32 cellular contexts compared by ENCODE assay signal in the genomic region with DNA sequence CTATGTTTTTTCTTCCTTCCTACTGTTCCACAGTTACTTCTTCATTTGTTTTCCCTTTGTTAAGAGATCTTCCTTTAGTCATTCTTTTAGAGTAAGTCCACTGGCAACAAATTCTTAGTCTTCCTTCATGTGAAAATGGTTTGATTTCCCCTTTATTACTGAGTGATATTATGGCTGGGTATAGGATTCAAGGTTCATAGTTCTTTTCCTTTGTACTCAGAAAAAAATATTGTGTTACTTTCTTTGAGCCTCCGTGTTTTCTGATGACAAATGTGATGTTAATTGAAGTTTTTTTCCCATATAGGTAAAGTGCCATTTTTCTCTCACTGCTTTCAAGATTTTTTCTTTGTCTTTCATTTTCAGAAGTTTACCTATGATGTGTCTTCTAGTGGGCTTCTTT.
A peak's percentile ranks its signal among the peaks of the same experiment; 100 is the strongest.
DNase-seq lines count a peak whose midpoint lies in the region; ATAC-seq, FAIRE-seq and TF ChIP-seq lines count a peak whose summit lies in the region.
"Had no signal": no experiment of that assay in that cellular context is flagged by ENCODE, and none has a peak within 500 bp of the region (broad histone marks: within the 10 kb centered on the region; RNA-seq: fewer than 3 reads in every experiment).

No MANE protein-coding gene starts in this region.

- H3K9ac ChIP-seq in HepG2 (ENCODE audit: insufficient read depth, low read depth, low read length) (no peak overlapping the region), K562 (ENCODE audit: insufficient read depth in 1 of 2, low read depth in 2 of 2, low read length in 2 of 2) (no peak overlapping the region)
- H3K9ac ChIP-seq: BLaER1; BLaER1 treated with 17β-estradiol and CSF1 and Interleukin-3, amounts not matched to agents 10 nM and 100 nM had no signal

- TF ChIP-seq EP300 in HepG2 (IDR thresholded peaks at IDR 0.05; ENCODE audit: low read depth in 2 of 2, low read length in 2 of 2) (no peak), HepG2 (CRISPR knock-in tag; IDR thresholded peaks at IDR 0.05; ENCODE audit: borderline replicate concordance) (no peak), A549 (IDR thresholded peaks at IDR 0.05) (no peak), K562 (IDR thresholded peaks at IDR 0.05; ENCODE audit: low read length) (no peak)

- H3K9me3 ChIP-seq in HepG2 (ENCODE audit: low read length), result peaks cover 10% of the 10 kb centered on the region
- no peaks in the 10 kb centered on the region for H3K9me3 ChIP-seq in right lobe of liver
- peaks cover 11% of the 10 kb centered on the region; the same call in 2 of the 3 replicates for H3K9me3 ChIP-seq in A549
- no peaks in the 10 kb centered on the region for H3K9me3 ChIP-seq in K562 (replicated peaks; ENCODE audit: control insufficient read depth, insufficient read depth, low read depth, low read length)

- no peak overlapping the region for H3K4me2 ChIP-seq in HepG2 (ENCODE audit: low read depth, low read length)
- H3K4me2 ChIP-seq in A549, result no peak overlapping the region
- no peak overlapping the region for H3K4me2 ChIP-seq in K562 (ENCODE audit: insufficient read depth, low read length)
- H3K4me2 ChIP-seq: BLaER1; BLaER1 treated with 17β-estradiol and CSF1 and Interleukin-3, amounts not matched to agents 10 nM and 100 nM had no signal

- no peak for TF ChIP-seq POLR2A in HepG2 (IDR thresholded peaks at IDR 0.05; ENCODE audit: insufficient read depth in 1 of 2, low read depth in 2 of 2, low read length in 2 of 2)
- TF ChIP-seq POLR2A in right lobe of liver (IDR thresholded peaks at IDR 0.05), result no peak
- no peak for TF ChIP-seq POLR2A in A549 (IDR thresholded peaks at IDR 0.05; ENCODE audit: low read length)
- TF ChIP-seq POLR2A in K562 (conservative IDR thresholded peaks at IDR 0.05), result no peak

- TF ChIP-seq CTCF in HepG2 (CRISPR knock-in tag; IDR thresholded peaks at IDR 0.05) (no peak), right lobe of liver (IDR thresholded peaks at IDR 0.05) (no peak), A549 (IDR thresholded peaks at IDR 0.05) (no peak), K562 (IDR thresholded peaks at IDR 0.05 in 2 of 3, conservative IDR thresholded peaks at IDR 0.05 in 1 of 3; ENCODE audit: insufficient read depth in 2 of 3, low read depth in 1 of 3, low read length in 3 of 3) (no peak)

- no peaks in the 10 kb centered on the region for H3K36me3 ChIP-seq in HepG2 (replicated peaks in 1 of 2; ENCODE audit: control insufficient read depth in 1 of 2, insufficient read depth in 2 of 2, low read length in 2 of 2)
- H3K36me3 ChIP-seq in right lobe of liver, result no peaks in the 10 kb centered on the region
- H3K36me3 ChIP-seq in K562 (ENCODE audit: control insufficient read depth, insufficient read depth, low read length), result no peaks in the 10 kb centered on the region
- H3K36me3 ChIP-seq: BE2C; BLaER1; BLaER1 treated with 17β-estradiol and CSF1 and Interleukin-3, amounts not matched to agents 10 nM and 100 nM had no signal

- H3K79me2 ChIP-seq in HepG2 (ENCODE audit: insufficient read depth, low read length) (no peaks in the 10 kb centered on the region), K562 (ENCODE audit: control insufficient read depth, insufficient read depth, low read length) (no peaks in the 10 kb centered on the region)

- no peaks in the 10 kb centered on the region for H3K9me1 ChIP-seq in K562 (ENCODE audit: control insufficient read depth, insufficient read depth, low read length)

- H3K27me3 ChIP-seq in HepG2 (ENCODE audit: control insufficient read depth in 1 of 2, insufficient read depth in 2 of 2, low read length in 2 of 2), result no peaks in the 10 kb centered on the region
- no peaks in the 10 kb centered on the region for H3K27me3 ChIP-seq in right lobe of liver
- H3K27me3 ChIP-seq in K562 (ENCODE audit: control insufficient read depth in 2 of 2, insufficient read depth in 2 of 2, low read length in 2 of 2), result no peaks in the 10 kb centered on the region
- H3K27me3 ChIP-seq: BE2C; BLaER1; BLaER1 treated with 17β-estradiol and CSF1 and Interleukin-3, amounts not matched to agents 10 nM and 100 nM had no signal

- H3K4me1 ChIP-seq in HepG2 (ENCODE audit: insufficient read depth, low read length) (no peaks in the 10 kb centered on the region), right lobe of liver (no peaks in the 10 kb centered on the region), A549 (no peaks in the 10 kb centered on the region), K562 (replicated peaks in 1 of 2; ENCODE audit: control insufficient read depth in 2 of 2, insufficient read depth in 2 of 2, low read length in 2 of 2) (no peaks in the 10 kb centered on the region)
- H3K4me1 ChIP-seq: BE2C; BLaER1; BLaER1 treated with 17β-estradiol and CSF1 and Interleukin-3, amounts not matched to agents 10 nM and 100 nM; Caco-2 had no signal

- in situ Hi-C loops in HepG2 (cut with HindIII; ENCODE audit: extremely low pct_ligation_motif_present, low pct_unique_long_range_greater_than_20kb) (no loop called here), K562 (cut with MboI) (no loop called here)

- intact Hi-C loops in HepG2 (cut with micrococcal nuclease; ENCODE audit: unreplicated experiment), result no loop called here
- intact Hi-C loops in right lobe of liver (cut with DNase I), result no loop called here
- intact Hi-C loops in K562 (cut with micrococcal nuclease), result no loop called here

- BruUV-seq in HepG2 (replicated peaks; lab: Mats Ljungman, UMichigan) (no TSS peak), K562 (replicated peaks; lab: Mats Ljungman, UMichigan) (no TSS peak)

- no peaks in the 10 kb centered on the region for H4K20me1 ChIP-seq in HepG2 (ENCODE audit: insufficient read depth, low read length)
- H4K20me1 ChIP-seq in K562 (replicated peaks; ENCODE audit: control insufficient read depth, insufficient read depth, low read length), result no peaks in the 10 kb centered on the region
- H4K20me1 ChIP-seq: BLaER1; BLaER1 treated with 17β-estradiol and CSF1 and Interleukin-3, amounts not matched to agents 10 nM and 100 nM had no signal

- POLR2A ChIA-PET in HepG2 (lab: Yijun Ruan, JAX), result no interaction called here
- POLR2A ChIA-PET in A549 (lab: Yijun Ruan, JAX), result no interaction called here
- POLR2A ChIA-PET in K562 (lab: Yijun Ruan, JAX), result interaction anchor here (1.1 kb wide), 1 partner anchor 11 kb away, joined by 3 read pairs; no protein-coding TSS in a partner anchor

- H3K27ac ChIP-seq in HepG2 (ENCODE audit: extremely low read length, insufficient read depth, low read length), result no peak overlapping the region
- H3K27ac ChIP-seq in right lobe of liver, result no peak overlapping the region
- no peak overlapping the region for H3K27ac ChIP-seq in A549
- no peak overlapping the region for H3K27ac ChIP-seq in K562 (ENCODE audit: extremely low read depth, low read depth, low read length)
- H3K27ac ChIP-seq: 22Rv1; BLaER1; BLaER1 treated with 17β-estradiol and CSF1 and Interleukin-3, amounts not matched to agents 10 nM and 100 nM; C4-2B had no signal

- TF ChIP-seq RAD21 in HepG2 (CRISPR knock-in tag; IDR thresholded peaks at IDR 0.05) (no peak), A549 (conservative IDR thresholded peaks at IDR 0.05 in 1 of 2, IDR thresholded peaks at IDR 0.05 in 1 of 2) (no peak), K562 (CRISPR knock-in tag; conservative IDR thresholded peaks at IDR 0.05 in 1 of 2, IDR thresholded peaks at IDR 0.05 in 1 of 2) (no peak)

- DNase-seq in HepG2 (ENCODE audit: low spot score) (no peak), right lobe of liver (no peak), A549 (ENCODE audit: low read depth in 1 of 2, low spot score in 1 of 2) (no peak), K562 (ENCODE audit: extremely low read depth in 1 of 4, low spot score in 3 of 4) (no peak), DMS 273 (lab: John Stamatoyannopoulos, UW; ENCODE audit: unreplicated experiment) (no peak)
- no peak for DNase-seq in stimulated activated CD4-positive, alpha-beta T cell treated with anti-CD3 and anti-CD28 coated beads, Interleukin-1b, Interleukin-23, amount 100 ng/mL, for 48 hours
- DNase-seq: 8988T; ACHN; AML-193; BE2C; C1 segment of cervical spinal cord; Caco-2; Calu3; CD4-positive, alpha-beta memory T cell; CD4-positive, alpha-beta T cell; CD4-positive, CD25-positive, alpha-beta regulatory T cell; CD8-positive, alpha-beta memory T cell; CD8-positive, alpha-beta T cell; COR-L47; DMS 273 treated with DMSO at 0.1 percent for 48 hours; DMS153; DMS53; DMS79; DMS79 treated with DMSO at 0.1 percent for 48 hours; DND-41; EL had no signal

- H3K4me3 ChIP-seq in HepG2 (replicated peaks in 1 of 3; ENCODE audit: insufficient read depth in 1 of 3, low read depth in 2 of 3, low read length in 3 of 3) (no peak overlapping the region), right lobe of liver (no peak overlapping the region), A549 (no peak overlapping the region), K562 (no peak overlapping the region)
- H3K4me3 ChIP-seq: BLaER1; BLaER1 treated with 17β-estradiol and CSF1 and Interleukin-3, amounts not matched to agents 10 nM and 100 nM had no signal

- CTCF ChIA-PET in HepG2 (lab: Yijun Ruan, JAX; ENCODE audit: low intra/inter-chr PET ratio, low total read pairs), result no interaction called here
- CTCF ChIA-PET in A549 (lab: Yijun Ruan, JAX), result interaction anchor here (1.1 kb wide), 1 partner anchor 11 kb away, joined by 4 read pairs; no protein-coding TSS in a partner anchor
- CTCF ChIA-PET in K562 (lab: Yijun Ruan, JAX; ENCODE audit: low intra/inter-chr PET ratio), result no interaction called here

- WGBS in HepG2 (ENCODE audit: low lambda C conversion rate), result 33% methylated on average over 1 of the region's 1 CpG
- WGBS in right lobe of liver (ENCODE audit: insufficient coverage, low coverage, low lambda C conversion rate, missing lambda C conversion rate), result 84% methylated on average over 1 of the region's 1 CpG
- WGBS in A549 (ENCODE audit: missing lambda C conversion rate), result 36% methylated on average over 1 of the region's 1 CpG
- WGBS in K562 (ENCODE audit: insufficient coverage, low coverage, missing lambda C conversion rate), result 12% methylated on average over 1 of the region's 1 CpG

- FAIRE-seq in HepG2 (lab: Jason Lieb, UNC) (no peak), A549 (lab: Jason Lieb, UNC) (peak; percentile 54), K562 (lab: Jason Lieb, UNC) (no peak)
- FAIRE-seq: A204.1, D721Med had no signal

- ATAC-seq in HepG2 (no peak), right lobe of liver (no peak), A549 (no peak), K562 (no peak)
- ATAC-seq: CD8-positive, alpha-beta T cell had no signal

- H2AFZ ChIP-seq in HepG2 (ENCODE audit: low read length) (no peak overlapping the region), K562 (ENCODE audit: low read depth, low read length) (no peak overlapping the region)

TF ChIP-seq in HepG2, 621 proteins besides CTCF, POLR2A, EP300 and RAD21 (continues in another document):
- peak; percentile 85; the same call in 1 of the 2 replicates for TF ChIP-seq ZFP1 (CRISPR knock-in tag; IDR thresholded peaks at IDR 0.05)

TF ChIP-seq in K562, 482 proteins besides CTCF, POLR2A, EP300 and RAD21:
- TF ChIP-seq SETDB1 (IDR thresholded peaks at IDR 0.05; ENCODE audit: low read length), result no peak
- TF ChIP-seq ILF3 (IDR thresholded peaks at IDR 0.05; ENCODE audit: borderline replicate concordance), result no peak
- peak; percentile 41 for TF ChIP-seq ZNF316 (IDR thresholded peaks at IDR 0.05)
- TF ChIP-seq MIER1 (IDR thresholded peaks at IDR 0.05; ENCODE audit: low read depth), result no peak
- peak; percentile 76; the same call in 1 of the 2 replicates for TF ChIP-seq ZFP1 (CRISPR knock-in tag; IDR thresholded peaks at IDR 0.05)
